8 cellular contexts compared by ENCODE assay signal in genomic region chr1:8097077-8097799, GRCh38.
DNase-seq lines count a peak whose midpoint lies in the region; FAIRE-seq and TF ChIP-seq lines count a peak whose summit lies in the region.

No MANE protein-coding gene starts in this region.

- peak; percentile 88 for FAIRE-seq in islet of Langerhans (lab: Jason Lieb, UNC)

- peaks cover 3% of the 10 kb centered on the region; the same call in 1 of the 2 replicates for H3K27me3 Mint-ChIP-seq in HFFc6 (ENCODE audit: insufficient read depth)

- peak; percentile 35 for DNase-seq in stimulated activated CD4-positive, alpha-beta T cell treated with anti-CD3 and anti-CD28 coated beads, Interleukin-15, amount 100 ng/mL, for 24 hours
- no peak for DNase-seq in stimulated activated CD4-positive, alpha-beta T cell treated with anti-CD3 and anti-CD28 coated beads, Interleukin-4, amount 100 ng/mL, for 1 hour
- DNase-seq in HFFc6 (peak; percentile 94), NCI-H1417 treated with DMSO at 0.1 percent for 48 hours (lab: John Stamatoyannopoulos, UW) (peak; percentile 34), tibial nerve (ENCODE audit: low spot score in 2 of 2) (no peak), RPMI8226 (no peak)
- peak; percentile 36 to 38 for DNase-seq in activated T-cell treated with anti-CD3 and anti-CD28 coated beads, Interleukin-2, amount 50 U/mL, for 48 hours

- peak overlapping the region; percentile 95 for H3K27ac Mint-ChIP-seq in HFFc6

- peaks cover 61% of the 10 kb centered on the region for H3K4me1 Mint-ChIP-seq in HFFc6 (ENCODE audit: low read depth)

- TF ChIP-seq EP300 in tibial nerve (IDR thresholded peaks at IDR 0.05) = no peak

- H3K4me3 Mint-ChIP-seq in HFFc6 = peak overlapping the region; percentile 71

- TF ChIP-seq CTCF in HFFc6 (IDR thresholded peaks at IDR 0.05) = no peak
- no peak for TF ChIP-seq CTCF in tibial nerve (IDR thresholded peaks at IDR 0.05)

- no peaks in the 10 kb centered on the region for H3K36me3 ChIP-seq in tibial nerve

- WGBS in tibial nerve, 2 donors = 55 to 58% methylated on average over 6 of the region's 6 CpGs

- no peaks in the 10 kb centered on the region for H3K27me3 ChIP-seq in tibial nerve

- H3K9me3 Mint-ChIP-seq in HFFc6 = peaks cover 7% of the 10 kb centered on the region; the same call in 1 of the 2 replicates

- H3K36me3 Mint-ChIP-seq in HFFc6 (ENCODE audit: low read depth) = peaks cover 8% of the 10 kb centered on the region

- no peaks in the 10 kb centered on the region for H3K9me3 ChIP-seq in tibial nerve

- H3K4me1 ChIP-seq in tibial nerve = peaks cover 0 to 24% (median 11%) of the 10 kb centered on the region in 4 donors

- no peak for TF ChIP-seq POLR2A in tibial nerve (IDR thresholded peaks at IDR 0.05)

- H3K4me3 ChIP-seq in tibial nerve = no peak overlapping the region

- H3K27ac ChIP-seq in tibial nerve = peak overlapping the region; percentile 62 to 91 (median 82)

Comparison
In these comparisons a context has a peak if more than half of its experiments do, and no peak if none do; other contexts are left out.
1. DNase-seq: peak in stimulated activated CD4-positive, alpha-beta T cell treated with anti-CD3 and anti-CD28 coated beads, Interleukin-15, amount 100 ng/mL, for 24 hours (single experiment), HFFc6 (single experiment), NCI-H1417 treated with DMSO at 0.1 percent for 48 hours (single experiment) and activated T-cell treated with anti-CD3 and anti-CD28 coated beads, Interleukin-2, amount 50 U/mL, for 48 hours (2 of 2); none in stimulated activated CD4-positive, alpha-beta T cell treated with anti-CD3 and anti-CD28 coated beads, Interleukin-4, amount 100 ng/mL, for 1 hour (single experiment), tibial nerve (0 of 2) and RPMI8226 (single experiment).